In the genomic region with DNA sequence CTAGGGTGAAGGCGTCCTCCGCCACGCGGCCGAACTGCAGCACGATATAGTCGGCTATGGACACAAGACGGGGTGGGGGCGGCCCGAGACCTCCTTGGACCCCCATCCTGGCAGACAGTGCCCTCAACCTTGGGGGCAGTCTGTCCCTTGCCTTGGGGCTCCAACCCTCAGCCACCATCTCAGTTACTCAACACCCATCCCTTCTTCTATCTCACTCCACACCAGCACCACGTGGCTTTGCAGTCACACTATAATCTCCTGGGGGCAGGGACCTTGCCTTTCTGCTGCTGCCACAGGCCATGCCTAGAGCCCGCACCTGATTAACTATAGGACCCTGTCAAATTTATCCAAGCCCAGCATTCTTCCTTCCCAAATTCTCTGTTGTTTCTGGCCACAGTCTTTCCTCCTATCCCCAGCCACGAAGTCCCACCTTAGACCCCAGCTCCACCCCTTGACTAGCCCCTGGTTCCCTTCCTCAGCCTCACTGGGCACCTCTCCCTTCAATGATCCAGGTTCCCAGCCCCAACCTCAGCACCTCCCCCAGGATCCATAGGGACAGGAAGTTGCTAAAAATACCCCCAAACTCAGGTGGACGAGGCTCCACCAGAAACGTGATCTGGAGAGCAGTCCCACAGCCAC, we compare ENCODE assay signal across 9 cellular contexts. TPM values are rescaled to one million over a fixed set of nuclear protein-coding genes. Genes with fewer than 3 reads are reported as not detected.
A peak's percentile ranks its signal among the peaks of the same experiment; 100 is the strongest.
DNase-seq lines count a peak whose midpoint lies in the region; TF ChIP-seq lines count a peak whose summit lies in the region.
"Had no signal": no experiment of that assay in that cellular context is flagged by ENCODE, and none has a peak within 500 bp of the region (broad histone marks: within the 10 kb centered on the region; RNA-seq: fewer than 3 reads in every experiment).

No MANE protein-coding gene starts in this region.

- no peak for TF ChIP-seq POLR2A in erythroblast (IDR thresholded peaks at IDR 0.05; ENCODE audit: low read length)

- H3K79me2 ChIP-seq in PC-9 (ENCODE audit: low read depth), result peaks cover 45% of the 10 kb centered on the region
- peaks cover 9% of the 10 kb centered on the region for H3K79me2 ChIP-seq in parathyroid adenoma

- peaks cover 4% of the 10 kb centered on the region; the same call in 1 of the 2 replicates for H4K20me1 ChIP-seq in PC-9 (ENCODE audit: insufficient read depth)

- H3K4me2 ChIP-seq in PC-9, result peak overlapping the region; percentile 83
- H3K4me2 ChIP-seq in parathyroid adenoma (ENCODE audit: low read length), result peak overlapping the region; percentile 94

- POLR2A ChIA-PET in PC-9 (lab: Charles Lee; ENCODE audit: unreplicated experiment), result no interaction called here
- POLR2A ChIA-PET in GM10248 (lab: Yijun Ruan, JAX), result no interaction called here

- intact Hi-C loops in PC-9 (cut with micrococcal nuclease; ENCODE audit: unreplicated experiment), result no loop called here

- no peak overlapping the region for H3K9ac ChIP-seq in parathyroid adenoma

- TF ChIP-seq CTCF in PC-9 (conservative IDR thresholded peaks at IDR 0.05) (no peak), parathyroid adenoma (IDR thresholded peaks at IDR 0.05) (no peak), GM10248 (IDR thresholded peaks at IDR 0.05; ENCODE audit: control extremely low read depth, extremely low read depth, low read depth, missing control alignments) (no peak)

- H2AFZ ChIP-seq in PC-9, result no peak overlapping the region
- H2AFZ ChIP-seq in parathyroid adenoma, result no peak overlapping the region

- no peaks in the 10 kb centered on the region for H3K27me3 ChIP-seq in PC-9 (ENCODE audit: insufficient read depth, low read depth)
- no peaks in the 10 kb centered on the region for H3K27me3 ChIP-seq in parathyroid adenoma (ENCODE audit: control insufficient read depth, insufficient read depth, low read length)

- peaks cover 6% of the 10 kb centered on the region; the same call in 1 of the 2 replicates for H3F3A ChIP-seq in PC-9 (ENCODE audit: insufficient read depth, low read depth)

- H3K9me2 ChIP-seq in PC-9 (ENCODE audit: insufficient read depth), result no peaks in the 10 kb centered on the region

- TSS peak; percentile 55 for BruUV-seq in PC-9 (replicated peaks; lab: Mats Ljungman, UMichigan)

- H3K27ac ChIP-seq in PC-9, result no peak overlapping the region
- no peak overlapping the region for H3K27ac ChIP-seq in parathyroid adenoma

- CTCF ChIA-PET in PC-9 (lab: Charles Lee), result interaction anchor here (0.6 kb wide), 1 partner anchor 35 kb away, joined by 11 read pairs; no protein-coding TSS in a partner anchor
- CTCF ChIA-PET in GM10248 (lab: Yijun Ruan, JAX), result interaction anchor here (0.7 to 1.2 kb wide), 3 partner anchors 27 to 205 kb away, joined by 3 read pairs; partner anchors contain the start of gene RPL10A

- H3K4me3 ChIP-seq in PC-9 (peak overlapping the region; percentile 94), parathyroid adenoma (ENCODE audit: low read depth, low read length) (peak overlapping the region; percentile 67)

- H3K36me3 ChIP-seq in PC-9 (ENCODE audit: low read depth) (no peaks in the 10 kb centered on the region), parathyroid adenoma (ENCODE audit: control insufficient read depth, insufficient read depth, low read length) (no peaks in the 10 kb centered on the region)

- DNase-seq in ELR (ENCODE audit: low read depth) (peak; percentile 23), PC-9 (no peak), erythroblast (lab: John Stamatoyannopoulos, UW) (peak; percentile 45 to 59), epidermal melanocyte (ENCODE audit: insufficient read length, low spot score) (no peak), SHP77 treated with DMSO at 0.1 percent for 48 hours (lab: John Stamatoyannopoulos, UW) (no peak), NCI-H748 treated with DMSO at 0.1 percent for 48 hours (lab: John Stamatoyannopoulos, UW) (no peak), GM10248 (ENCODE audit: extremely low spot score) (no peak)

- peaks cover 18% of the 10 kb centered on the region for H3K4me1 ChIP-seq in PC-9 (replicated peaks; ENCODE audit: insufficient read depth)
- H3K4me1 ChIP-seq in parathyroid adenoma, result peaks cover 28% of the 10 kb centered on the region

- no peaks in the 10 kb centered on the region for H3K9me3 ChIP-seq in PC-9 (ENCODE audit: insufficient read depth, low read depth)
- H3K9me3 ChIP-seq in parathyroid adenoma (ENCODE audit: control insufficient read depth, low read length), result no peaks in the 10 kb centered on the region

RNA-seq across cellular contexts. Expression of gene TEAD3, which starts 1.6 kb away (rescaled TPM):
- total RNA-seq in PC-9 (2021), result 33.1 and 40.1 TPM in 2 replicates

RNA-seq across cellular contexts. Expression of gene TULP1, which starts 14.2 kb away (rescaled TPM):
- not detected in 2 replicates for total RNA-seq in PC-9 (2021)
- total RNA-seq: M059J had no signal

RNA-seq across cellular contexts. Expression of gene RPL10A, which starts 30.3 kb away (rescaled TPM):
- total RNA-seq in PC-9 (2021), result 1,335 and 1,742 TPM in 2 replicates

RNA-seq across cellular contexts. Expression of gene FANCE, which starts 46.4 kb away (rescaled TPM):
- 6.9 and 9.6 TPM in 2 replicates for total RNA-seq in PC-9 (2021)

Comparison
In these comparisons a context has a peak if more than half of its experiments do, and no peak if none do; other contexts are left out.
1. DNase-seq: peak in ELR (single experiment) and erythroblast (2 of 2); none in PC-9 (0 of 2), epidermal melanocyte (single experiment), SHP77 treated with DMSO at 0.1 percent for 48 hours (single experiment), NCI-H748 treated with DMSO at 0.1 percent for 48 hours (single experiment) and GM10248 (single experiment).